In the genomic region with DNA sequence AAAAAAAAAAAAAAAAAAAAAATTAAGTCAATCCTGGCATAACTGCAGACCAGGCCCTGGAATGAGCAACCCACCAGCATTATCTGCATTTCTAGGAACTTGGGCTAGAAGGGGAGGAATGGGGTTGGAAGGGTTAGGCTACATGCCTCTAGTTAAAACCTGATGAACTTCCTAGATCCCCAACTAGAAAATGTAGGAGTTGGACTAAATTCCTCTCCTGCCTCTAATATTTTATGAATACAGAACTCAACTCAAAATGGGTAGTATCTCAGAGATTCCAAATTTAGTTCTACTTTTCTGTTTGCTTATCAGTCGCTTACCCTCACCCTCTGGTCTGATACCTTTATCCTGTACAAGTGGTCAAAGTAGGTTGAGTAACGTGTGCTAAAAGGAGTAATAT, we compare ENCODE assay signal across 3 cellular contexts. TPM values are rescaled to one million over a fixed set of nuclear protein-coding genes. Genes with fewer than 3 reads are reported as not detected.
"Had no signal": no experiment of that assay in that cellular context is flagged by ENCODE, and none has a peak within 500 bp of the region (broad histone marks: within the 10 kb centered on the region; RNA-seq: fewer than 3 reads in every experiment).

No MANE protein-coding gene starts in this region.

RNA-seq across cellular contexts. Expression of gene ACOT1, which starts 7.6 kb away (rescaled TPM):
- total RNA-seq: HT1080 had no signal

RNA-seq across cellular contexts. Expression of gene HEATR4, which starts 29.4 kb away (rescaled TPM):
- total RNA-seq: HT1080, IMR-90 had no signal
- polyA plus RNA-seq: HepG2, IMR-90 had no signal
